8 cellular contexts compared by ENCODE assay signal in genomic region chr14:75985618-75986438, GRCh38. TPM values are rescaled to one million over a fixed set of nuclear protein-coding genes. Genes with fewer than 3 reads are reported as not detected.
A peak's percentile ranks its signal among the peaks of the same experiment; 100 is the strongest.
DNase-seq lines count a peak whose midpoint lies in the region; ATAC-seq and TF ChIP-seq lines count a peak whose summit lies in the region.

TSS of gene IFT43 (plus strand) at chr14:75985763. CDS start at chr14:75985787, 24 bp downstream.

- POLR2A ChIA-PET in A673 (lab: Charles Lee; ENCODE audit: low non-redundant PET) = interaction anchor here (0.5 kb wide), 1 partner anchor 8 kb away, joined by 3 read pairs; no protein-coding TSS in a partner anchor

- peak; percentile 92 for DNase-seq in A673 (ENCODE audit: low spot score)
- peak; percentile 75 for DNase-seq in NCI-H345 treated with DMSO at 0.1 percent for 48 hours (lab: John Stamatoyannopoulos, UW; ENCODE audit: unreplicated experiment)
- DNase-seq in activated CD4-positive, alpha-beta T cell treated with anti-CD3 and anti-CD28 coated beads for 24 hours (ENCODE audit: low read depth in 2 of 2) = peak; percentile 82 to 88
- DNase-seq in cerebellar cortex (ENCODE audit: low spot score) = peak; percentile 93
- DNase-seq in kidney epithelial cell (ENCODE audit: low read depth) = no peak
- peak; percentile 96 for DNase-seq in stimulated activated CD4-positive, alpha-beta T cell treated with anti-CD3 and anti-CD28 coated beads, Interleukin-15, amount 100 ng/mL, for 24 hours

- H3K4me3 ChIP-seq in A673 (ENCODE audit: low read depth, low read length, poor library complexity, severe bottlenecking) (peak within 1 kb of the TSS; percentile 82), kidney epithelial cell (ENCODE audit: low read depth, low read length) (peak within 1 kb of the TSS; percentile 93)

- H3K9me3 ChIP-seq in A673 (ENCODE audit: low read depth, low read length, poor library complexity, severe bottlenecking) = no peaks in the 10 kb centered on the region

- H3K4me1 ChIP-seq in A673 (ENCODE audit: insufficient read depth, low read length, poor library complexity, severe bottlenecking) = peaks cover 4% of the 10 kb centered on the region

- no peak for TF ChIP-seq CTCF in A673 (conservative IDR thresholded peaks at IDR 0.05; ENCODE audit: low read depth, low read length)
- no peak for TF ChIP-seq CTCF in kidney epithelial cell (IDR thresholded peaks at IDR 0.05; ENCODE audit: insufficient read depth, low read length, poor library complexity, severe bottlenecking)

- CTCF ChIA-PET in A673 (lab: Charles Lee) = interaction anchor here (0.6 kb wide), 1 partner anchor 276 kb away, joined by 13 read pairs; no protein-coding TSS in a partner anchor

- H3K27me3 ChIP-seq in A673 (replicated peaks; ENCODE audit: insufficient read depth, low read depth, low read length, poor library complexity) = no peaks in the 10 kb centered on the region
- H3K27me3 ChIP-seq in kidney epithelial cell (ENCODE audit: control insufficient read depth, insufficient read depth, low read length) = peaks cover 3% of the 10 kb centered on the region

- peak; percentile 71 for ATAC-seq in GM18868 (IDR thresholded peaks at IDR 0.05; ENCODE audit: unreplicated experiment)
- peak; percentile 44 for ATAC-seq in HG03108 (IDR thresholded peaks at IDR 0.05; ENCODE audit: unreplicated experiment)

- H3K27ac ChIP-seq in A673 (ENCODE audit: low read depth, low read length, poor library complexity, severe bottlenecking) = peak within 1 kb of the TSS; percentile 80

- TSS peak; percentile 65 for BruUV-seq in A673 (replicated peaks; lab: Mats Ljungman, UMichigan)

- H3K36me3 ChIP-seq in A673 (ENCODE audit: insufficient read depth, low read length, poor library complexity, severe bottlenecking) = no peaks in the 10 kb centered on the region
- H3K36me3 ChIP-seq in kidney epithelial cell (ENCODE audit: control insufficient read depth, insufficient read depth, low read length) = no peaks in the 10 kb centered on the region

- intact Hi-C loops in A673 (cut with micrococcal nuclease; ENCODE audit: unreplicated experiment) = loop anchor here (5.0 kb wide), 1 partner anchor 401 kb away; no protein-coding TSS in a partner anchor

RNA-seq across cellular contexts. Expression of gene IFT43, which starts in this region (rescaled TPM):
- total RNA-seq in A673 (2021) = 20.3 and 31.1 TPM in 2 replicates
- total RNA-seq in kidney epithelial cell = 47.1 and 48.9 TPM in 2 replicates
